Comparison of ENCODE assay signal across 18 cellular contexts in the genomic region with DNA sequence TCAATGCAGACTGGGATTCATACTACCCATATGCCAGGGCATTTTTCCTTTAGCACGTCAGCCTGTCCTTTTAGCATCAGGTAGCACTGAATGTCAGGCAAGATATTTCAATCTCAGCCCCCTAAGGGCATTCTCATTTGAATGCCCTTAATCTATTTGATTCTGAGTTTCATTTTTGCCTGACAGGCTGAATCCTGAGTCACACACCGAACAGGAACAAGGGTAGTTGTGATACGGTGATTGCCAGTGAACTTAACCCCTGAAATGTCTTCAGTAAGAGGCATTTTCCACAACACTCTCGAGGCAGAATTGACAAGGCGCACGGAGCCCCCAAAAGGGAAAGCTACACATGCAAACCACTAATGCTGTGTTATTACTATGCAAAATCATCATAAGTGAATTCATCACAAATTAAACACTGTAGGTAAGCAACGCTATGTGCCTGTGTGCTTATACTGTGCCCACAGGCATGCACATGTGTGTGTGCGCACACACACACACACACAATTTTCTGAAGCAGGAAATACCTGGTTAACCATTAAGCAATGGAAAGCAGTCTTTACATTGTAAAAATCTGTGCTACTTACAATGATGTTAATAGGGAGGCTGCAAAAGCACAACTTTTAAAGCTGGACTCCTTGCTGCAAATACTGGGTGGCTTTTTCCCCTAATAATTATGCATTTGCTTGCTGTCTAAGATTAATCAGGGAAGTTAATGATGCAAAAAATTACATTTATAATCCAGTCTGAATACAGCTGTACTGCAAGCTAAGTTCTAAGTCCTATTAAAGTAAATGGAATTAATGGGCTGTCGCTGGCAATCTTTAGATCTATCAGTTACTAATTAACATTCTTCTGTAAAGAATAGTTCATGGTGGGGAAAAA.
DNase-seq lines count a peak whose midpoint lies in the region; ATAC-seq, FAIRE-seq and TF ChIP-seq lines count a peak whose summit lies in the region.
"Had no signal": no experiment of that assay in that cellular context is flagged by ENCODE, and none has a peak within 500 bp of the region (broad histone marks: within the 10 kb centered on the region; RNA-seq: fewer than 3 reads in every experiment).

No MANE protein-coding gene starts in this region.

- peak overlapping the region; percentile 61 for H3K4me2 ChIP-seq in astrocyte (ENCODE audit: low read length)

- no peaks in the 10 kb centered on the region for H3K9me3 Mint-ChIP-seq in HFFc6
- H3K9me3 Mint-ChIP-seq in astrocyte (ENCODE audit: unreplicated experiment), result no peaks in the 10 kb centered on the region
- H3K9me3 Mint-ChIP-seq in natural killer cell, result peaks cover 7% of the 10 kb centered on the region in 2 donors

- no peak overlapping the region for H3K9ac ChIP-seq in astrocyte (ENCODE audit: low read length)

- FAIRE-seq in astrocyte (lab: Jason Lieb, UNC) (no peak), islet of Langerhans (lab: Jason Lieb, UNC) (peak; percentile 30)
- FAIRE-seq: HTR-8/SVneo had no signal

- H3K4me3 ChIP-seq in astrocyte (ENCODE audit: insufficient read depth, low read depth, low read length) (no peak overlapping the region), retinal pigment epithelial cell (ENCODE audit: low read length) (no peak overlapping the region)
- H3K4me3 ChIP-seq: Peyer's patch, sigmoid colon had no signal

- H3K4me1 Mint-ChIP-seq in HFFc6 (ENCODE audit: low read depth), result peaks cover 25% of the 10 kb centered on the region
- H3K4me1 Mint-ChIP-seq in astrocyte (ENCODE audit: low read depth, unreplicated experiment), result peaks cover 46% of the 10 kb centered on the region
- no peaks in the 10 kb centered on the region for H3K4me1 Mint-ChIP-seq in natural killer cell
- H3K4me1 Mint-ChIP-seq: activated CD4-positive, alpha-beta T cell treated with anti-CD3 and anti-CD28 coated beads for 36 hours had no signal

- H3K79me2 ChIP-seq in astrocyte (ENCODE audit: insufficient read depth, low read length), result no peaks in the 10 kb centered on the region

- TF ChIP-seq CTCF in HFFc6 (IDR thresholded peaks at IDR 0.05) (no peak), astrocyte (IDR thresholded peaks at IDR 0.05; ENCODE audit: insufficient read depth, low read depth, low read length) (no peak), retinal pigment epithelial cell (conservative IDR thresholded peaks at IDR 0.05; ENCODE audit: low read depth, low read length) (no peak), natural killer cell (IDR thresholded peaks at IDR 0.05) (no peak)

- H3K4me3 Mint-ChIP-seq in HFFc6 (peak overlapping the region; percentile 55; the same call in 1 of the 2 replicates), astrocyte (ENCODE audit: unreplicated experiment) (no peak overlapping the region), natural killer cell (no peak overlapping the region)
- H3K4me3 Mint-ChIP-seq: activated CD4-positive, alpha-beta T cell treated with anti-CD3 and anti-CD28 coated beads for 36 hours; effector memory CD8-positive, alpha-beta T cell had no signal

- peaks cover 16% of the 10 kb centered on the region for H3K4me1 ChIP-seq in astrocyte (ENCODE audit: insufficient read depth, low read length)
- H3K4me1 ChIP-seq: Peyer's patch, sigmoid colon had no signal

- no peaks in the 10 kb centered on the region for H3K9me3 ChIP-seq in astrocyte (ENCODE audit: insufficient read depth, low read depth, low read length)
- H3K9me3 ChIP-seq: Peyer's patch, sigmoid colon had no signal

- H4K20me1 ChIP-seq in astrocyte (ENCODE audit: insufficient read depth, low read length), result no peaks in the 10 kb centered on the region

- no peaks in the 10 kb centered on the region for H3K27me3 ChIP-seq in astrocyte (ENCODE audit: insufficient read depth, low read length)
- H3K27me3 ChIP-seq: Peyer's patch, sigmoid colon had no signal

- intact Hi-C loops in natural killer cell (cut with micrococcal nuclease), result no loop called here

- no peaks in the 10 kb centered on the region for H3K27me3 Mint-ChIP-seq in HFFc6 (ENCODE audit: insufficient read depth)
- H3K27me3 Mint-ChIP-seq in astrocyte (ENCODE audit: low read depth, unreplicated experiment), result no peaks in the 10 kb centered on the region
- H3K27me3 Mint-ChIP-seq in natural killer cell (ENCODE audit: low read depth in 2 of 2), result no peaks in the 10 kb centered on the region
- H3K27me3 Mint-ChIP-seq: activated CD4-positive, alpha-beta T cell treated with anti-CD3 and anti-CD28 coated beads for 36 hours; effector memory CD8-positive, alpha-beta T cell had no signal

- H2AFZ ChIP-seq in astrocyte (ENCODE audit: low read depth, low read length), result no peak overlapping the region

- no peak for ATAC-seq in natural killer cell
- ATAC-seq in HG03095 (IDR thresholded peaks at IDR 0.05; ENCODE audit: unreplicated experiment), result no peak
- ATAC-seq: activated CD4-positive, alpha-beta T cell treated with anti-CD3 and anti-CD28 coated beads for 36 hours; effector memory CD8-positive, alpha-beta T cell; stimulated activated naive CD8-positive, alpha-beta T cell treated with anti-CD3 and anti-CD28 coated beads, Interleukin-15, Interleukin-2, amounts not matched to agents 100 U/mL and 50 U/mL, for 24 hours had no signal

- in situ Hi-C loops in KBM-7 (cut with MboI; ENCODE audit: low pct_unique_long_range_greater_than_20kb, low sequenced_read_pairs), result no loop called here

- H3K27ac ChIP-seq in astrocyte (ENCODE audit: low read depth, low read length), result no peak overlapping the region
- H3K27ac ChIP-seq: Peyer's patch, sigmoid colon had no signal

- H3K27ac Mint-ChIP-seq in HFFc6 (no peak overlapping the region), astrocyte (ENCODE audit: unreplicated experiment) (peak overlapping the region; percentile 84), natural killer cell (no peak overlapping the region)
- H3K27ac Mint-ChIP-seq: activated CD4-positive, alpha-beta T cell treated with anti-CD3 and anti-CD28 coated beads for 36 hours; effector memory CD8-positive, alpha-beta T cell had no signal

- DNase-seq in HFFc6 (no peak), astrocyte (ENCODE audit: low read depth) (peak; percentile 37), retinal pigment epithelial cell (ENCODE audit: low read depth) (peak; percentile 88), natural killer cell (no peak), KBM-7 (no peak)
- DNase-seq: activated CD4-positive, alpha-beta T cell treated with anti-CD3 and anti-CD28 coated beads for 36 hours; effector memory CD8-positive, alpha-beta T cell; hippocampal formation; midbrain; NCI-H1417 treated with DMSO at 0.1 percent for 48 hours; NCI-H69; Peyer's patch; sigmoid colon; stimulated activated CD4-positive, alpha-beta T cell treated with anti-CD3 and anti-CD28 coated beads, Interleukin-1b, Interleukin-23, amount 100 ng/mL, for 48 hours; stimulated activated naive CD8-positive, alpha-beta T cell treated with anti-CD3 and anti-CD28 coated beads, Interleukin-15, Interleukin-2, amounts not matched to agents 100 U/mL and 50 U/mL, for 24 hours had no signal

- H3K36me3 ChIP-seq in astrocyte (ENCODE audit: insufficient read depth, low read length), result no peaks in the 10 kb centered on the region
- H3K36me3 ChIP-seq: Peyer's patch, sigmoid colon had no signal

- no peaks in the 10 kb centered on the region for H3K36me3 Mint-ChIP-seq in HFFc6 (ENCODE audit: low read depth)
- H3K36me3 Mint-ChIP-seq in astrocyte (ENCODE audit: low read depth, unreplicated experiment), result no peaks in the 10 kb centered on the region
- H3K36me3 Mint-ChIP-seq in natural killer cell, result no peaks in the 10 kb centered on the region

Comparison
In these comparisons a context has a peak if more than half of its experiments do, and no peak if none do; other contexts are left out.
1. DNase-seq: peak in astrocyte (single experiment) and retinal pigment epithelial cell (single experiment); none in HFFc6 (single experiment), natural killer cell (single experiment) and KBM-7 (single experiment).